In genomic region chr6:25219147-25219546, GRCh38 we compare ENCODE assay signal across 18 cellular contexts.
DNase-seq lines count a peak whose midpoint lies in the region; ATAC-seq and TF ChIP-seq lines count a peak whose summit lies in the region.
"Had no signal": no experiment of that assay in that cellular context is flagged by ENCODE, and none has a peak within 500 bp of the region (broad histone marks: within the 10 kb centered on the region; RNA-seq: fewer than 3 reads in every experiment).

No MANE protein-coding gene starts in this region.

- no peak for TF ChIP-seq EP300 in SK-N-SH (IDR thresholded peaks at IDR 0.05; ENCODE audit: borderline replicate concordance in 1 of 2, low read depth in 1 of 2, low read length in 1 of 2)

- TF ChIP-seq RAD21 in SK-N-SH (IDR thresholded peaks at IDR 0.05; ENCODE audit: low read length) = no peak

- H3K27me3 Mint-ChIP-seq in HFFc6 (ENCODE audit: insufficient read depth) = no peaks in the 10 kb centered on the region; the same call in none of the 2 replicates
- H3K27me3 Mint-ChIP-seq in activated CD4-positive, alpha-beta memory T cell treated with anti-CD3 and anti-CD28 coated beads, Interleukin-2, amount 10 ng/mL, durations not matched to agents 7 days and 5 days = no peaks in the 10 kb centered on the region
- H3K27me3 Mint-ChIP-seq: CD4-positive, CD25-positive, alpha-beta regulatory T cell had no signal

- H3K27me3 ChIP-seq in SK-N-SH (ENCODE audit: insufficient read depth) = no peaks in the 10 kb centered on the region
- H3K27me3 ChIP-seq in smooth muscle cell (ENCODE audit: low read depth) = no peaks in the 10 kb centered on the region
- no peaks in the 10 kb centered on the region for H3K27me3 ChIP-seq in GM23248 (replicated peaks; ENCODE audit: insufficient read depth)
- H3K27me3 ChIP-seq: MG63 had no signal

- peak overlapping the region; percentile 38; the same call in 1 of the 2 replicates for H3K27ac Mint-ChIP-seq in HFFc6
- no peak overlapping the region for H3K27ac Mint-ChIP-seq in activated CD4-positive, alpha-beta memory T cell treated with anti-CD3 and anti-CD28 coated beads, Interleukin-2, amount 10 ng/mL, durations not matched to agents 7 days and 5 days

- in situ Hi-C loops in GM23248 (cut with MboI) = no loop called here

- no peak overlapping the region for H3K9ac ChIP-seq in SK-N-SH
- no peak overlapping the region for H3K9ac ChIP-seq in smooth muscle cell (ENCODE audit: low read depth)
- H3K9ac ChIP-seq in GM23248 = no peak overlapping the region

- H3K4me1 ChIP-seq in SK-N-SH (ENCODE audit: control insufficient read depth in 1 of 2, insufficient read depth in 2 of 2, low read depth in 1 of 2, low read length in 1 of 2) (peaks cover 17 to 29% of the 10 kb centered on the region in 2 experiments; a peak in 3 of 4 replicates), smooth muscle cell (ENCODE audit: low read depth) (peaks cover 8% of the 10 kb centered on the region), GM23248 (ENCODE audit: insufficient read depth) (peaks cover 23% of the 10 kb centered on the region)
- H3K4me1 ChIP-seq: A549 had no signal

- H3K79me2 ChIP-seq in SK-N-SH (ENCODE audit: insufficient read depth) = no peaks in the 10 kb centered on the region
- no peaks in the 10 kb centered on the region for H3K79me2 ChIP-seq in smooth muscle cell (ENCODE audit: low read depth)
- no peaks in the 10 kb centered on the region for H3K79me2 ChIP-seq in GM23248 (ENCODE audit: insufficient read depth)

- H3K4me2 ChIP-seq in SK-N-SH (no peak overlapping the region), smooth muscle cell (peak overlapping the region; percentile 47), GM23248 (ENCODE audit: unreplicated experiment) (no peak overlapping the region)
- H3K4me2 ChIP-seq: A549 had no signal

- 0 out of 2 replicates have a peak overlapping the region, but pooled peaks have one; percentile 71 for H2AFZ ChIP-seq in SK-N-SH (ENCODE audit: low read depth)
- peak overlapping the region; percentile 44 for H2AFZ ChIP-seq in smooth muscle cell (ENCODE audit: low read depth)
- no peak overlapping the region; the same call in 1 of the 2 replicates for H2AFZ ChIP-seq in GM23248

- POLR2A ChIA-PET in SK-N-SH (lab: Yijun Ruan, JAX) = no interaction called here
- POLR2A ChIA-PET in activated CD4-positive, alpha-beta memory T cell treated with anti-CD3 and anti-CD28 coated beads, Interleukin-2, amount 10 ng/mL, durations not matched to agents 7 days and 5 days (lab: Charles Lee) = no interaction called here

- H3K9me2 ChIP-seq in SK-N-SH (no peaks in the 10 kb centered on the region), GM23248 (ENCODE audit: insufficient read depth) (no peaks in the 10 kb centered on the region)

- no peak overlapping the region for H3K4me3 Mint-ChIP-seq in HFFc6
- no peak overlapping the region for H3K4me3 Mint-ChIP-seq in activated CD4-positive, alpha-beta memory T cell treated with anti-CD3 and anti-CD28 coated beads, Interleukin-2, amount 10 ng/mL, durations not matched to agents 7 days and 5 days
- H3K4me3 Mint-ChIP-seq: CD4-positive, CD25-positive, alpha-beta regulatory T cell had no signal

- DNase-seq in SK-N-SH (no peak), HFFc6 (no peak), epithelial cell of prostate (ENCODE audit: low read depth, low spot score) (no peak), smooth muscle cell (lab: John Stamatoyannopoulos, UW; ENCODE audit: unreplicated experiment) (no peak), GM23248 (no peak)
- no peak for DNase-seq in activated CD4-positive, alpha-beta memory T cell treated with anti-CD3 and anti-CD28 coated beads, Interleukin-2, amount 10 ng/mL, durations not matched to agents 7 days and 5 days
- DNase-seq: CD4-positive, CD25-positive, alpha-beta regulatory T cell; H7; Kasumi-1; MG63; NCI-H187 treated with DMSO at 0.1 percent for 48 hours; NCI-H2107; NCI-H226; NCI-H524; SHP77 had no signal

- CTCF ChIA-PET in SK-N-SH (lab: Yijun Ruan, JAX) = interaction anchor here (0.7 to 1.7 kb wide), 2 partner anchors 27 to 773 kb away, joined by 3 to 5 read pairs; no protein-coding TSS in a partner anchor
- CTCF ChIA-PET in activated CD4-positive, alpha-beta memory T cell treated with anti-CD3 and anti-CD28 coated beads, Interleukin-2, amount 10 ng/mL, durations not matched to agents 7 days and 5 days (lab: Charles Lee) = no interaction called here

- H3K9me3 ChIP-seq in SK-N-SH (no peaks in the 10 kb centered on the region), smooth muscle cell (replicated peaks; ENCODE audit: low read depth) (no peaks in the 10 kb centered on the region), GM23248 (ENCODE audit: low read depth) (no peaks in the 10 kb centered on the region)
- H3K9me3 ChIP-seq: A549, MG63 had no signal

- TF ChIP-seq CTCF in SK-N-SH (IDR thresholded peaks at IDR 0.05) = no peak
- TF ChIP-seq CTCF in HFFc6 (IDR thresholded peaks at IDR 0.05) = no peak
- TF ChIP-seq CTCF in smooth muscle cell (IDR thresholded peaks at IDR 0.05; ENCODE audit: borderline replicate concordance, insufficient read depth, poor library complexity, severe bottlenecking) = no peak

- peaks cover 34% of the 10 kb centered on the region for H3K4me1 Mint-ChIP-seq in HFFc6 (ENCODE audit: low read depth)
- H3K4me1 Mint-ChIP-seq in activated CD4-positive, alpha-beta memory T cell treated with anti-CD3 and anti-CD28 coated beads, Interleukin-2, amount 10 ng/mL, durations not matched to agents 7 days and 5 days = peaks cover 11% of the 10 kb centered on the region

- H3K36me3 ChIP-seq in SK-N-SH (replicated peaks in 1 of 2; ENCODE audit: control insufficient read depth in 1 of 2, insufficient read depth in 2 of 2, low read length in 1 of 2) (no peaks in the 10 kb centered on the region), smooth muscle cell (ENCODE audit: low read depth) (no peaks in the 10 kb centered on the region), GM23248 (ENCODE audit: low read depth) (no peaks in the 10 kb centered on the region)
- H3K36me3 ChIP-seq: MG63 had no signal

- no peaks in the 10 kb centered on the region for H3K9me3 Mint-ChIP-seq in HFFc6
- no peaks in the 10 kb centered on the region for H3K9me3 Mint-ChIP-seq in activated CD4-positive, alpha-beta memory T cell treated with anti-CD3 and anti-CD28 coated beads, Interleukin-2, amount 10 ng/mL, durations not matched to agents 7 days and 5 days

- H3F3A ChIP-seq in SK-N-SH (replicated peaks; ENCODE audit: insufficient read depth) (peaks cover 3% of the 10 kb centered on the region), smooth muscle cell (ENCODE audit: low read depth) (peaks cover 9% of the 10 kb centered on the region), GM23248 (ENCODE audit: insufficient read depth) (peaks cover 9% of the 10 kb centered on the region)

- no peak for ATAC-seq in SK-N-SH treated with all-trans-retinoic acid at 6 μM for 48 hours
- no peak for ATAC-seq in GM18858 (IDR thresholded peaks at IDR 0.05; ENCODE audit: unreplicated experiment)
- ATAC-seq: A549 had no signal

- H4K20me1 ChIP-seq in SK-N-SH (ENCODE audit: insufficient read depth) (no peaks in the 10 kb centered on the region), smooth muscle cell (ENCODE audit: low read depth) (no peaks in the 10 kb centered on the region), GM23248 (ENCODE audit: insufficient read depth) (no peaks in the 10 kb centered on the region)

- no peaks in the 10 kb centered on the region for H3K36me3 Mint-ChIP-seq in HFFc6 (ENCODE audit: low read depth)
- H3K36me3 Mint-ChIP-seq in activated CD4-positive, alpha-beta memory T cell treated with anti-CD3 and anti-CD28 coated beads, Interleukin-2, amount 10 ng/mL, durations not matched to agents 7 days and 5 days (ENCODE audit: low read depth) = no peaks in the 10 kb centered on the region
- H3K36me3 Mint-ChIP-seq: CD4-positive, CD25-positive, alpha-beta regulatory T cell had no signal

- H3K4me3 ChIP-seq in SK-N-SH (ENCODE audit: low read depth in 2 of 2, low read length in 1 of 2) = no peak overlapping the region
- H3K4me3 ChIP-seq in smooth muscle cell = no peak overlapping the region
- H3K4me3 ChIP-seq in GM23248 = no peak overlapping the region
- H3K4me3 ChIP-seq: A549, MG63 had no signal

- H3K27ac ChIP-seq in SK-N-SH (ENCODE audit: low read depth in 2 of 2, low read length in 1 of 2) (peak overlapping the region; percentile 48 to 52; a peak in 2 of 4 replicates), epithelial cell of prostate (peak overlapping the region; percentile 61), smooth muscle cell (ENCODE audit: low read depth) (peak overlapping the region; percentile 42), GM23248 (no peak overlapping the region)
- H3K27ac ChIP-seq: A549 had no signal

- 63% methylated on average over 3 of the region's 3 CpGs for WGBS in SK-N-SH (ENCODE audit: low lambda C conversion rate)
- WGBS in smooth muscle cell (ENCODE audit: low lambda C conversion rate) = 84% methylated on average over 3 of the region's 3 CpGs
- 70 to 75% methylated on average over 3 of the region's 3 CpGs for WGBS in GM23248 (ENCODE audit: low coverage in 1 of 2, low lambda C conversion rate in 2 of 2, missing lambda C conversion rate in 2 of 2), 2 experiments

TF ChIP-seq in SK-N-SH, 30 proteins besides CTCF, POLR2A, EP300 and RAD21 (continues in another document):
- TF ChIP-seq TCF12 (IDR thresholded peaks at IDR 0.05) (no peak), GABPA (IDR thresholded peaks at IDR 0.05; ENCODE audit: low read depth) (no peak), JUND (IDR thresholded peaks at IDR 0.05) (no peak)

TF ChIP-seq in SK-N-SH treated with all-trans-retinoic acid at 6 μM for 48 hours, 23 proteins besides CTCF, POLR2A, EP300 and RAD21:
- no peak for TF ChIP-seq CREB5 (CRISPR knock-in tag; IDR thresholded peaks at IDR 0.05; ENCODE audit: low read depth)
